ENCODE assay signal across 30 cellular contexts in genomic region chr10:63593576-63593975, GRCh38.
DNase-seq lines count a peak whose midpoint lies in the region; ATAC-seq and TF ChIP-seq lines count a peak whose summit lies in the region.
"Had no signal": no experiment of that assay in that cellular context is flagged by ENCODE, and none has a peak within 500 bp of the region (broad histone marks: within the 10 kb centered on the region; RNA-seq: fewer than 3 reads in every experiment).

No MANE protein-coding gene starts in this region.

- H2BK15ac ChIP-seq in mesenchymal stem cell (ENCODE audit: low read depth, poor library complexity, severe bottlenecking) = no peak overlapping the region

- in situ Hi-C loops in brain microvascular endothelial cell (cut with HindIII; ENCODE audit: low pct_ligation_motif_present, low sequenced_read_pairs) = no loop called here

- H3K9me3 Mint-ChIP-seq in activated CD4-positive, alpha-beta T cell treated with anti-CD3 and anti-CD28 coated beads, Interleukin-2, amount 10 ng/mL, durations not matched to agents 7 days and 5 days = no peaks in the 10 kb centered on the region
- H3K9me3 Mint-ChIP-seq: activated naive CD4-positive, alpha-beta T cell treated with anti-CD3 and anti-CD28 coated beads, Interleukin-2, amount 50 U/mL, for 24 hours; activated T-helper 2 cell treated with anti-CD3 and anti-CD28 coated beads, Interferon-gamma antibody, Interleukin-2, Interleukin-4, amounts not matched to agents 10 μg/mL and 5 μg/mL and 100 μg/mL, durations not matched to agents 14 hours and 24 hours and 36 hours; CD4-positive, CD25-positive, alpha-beta regulatory T cell; effector memory CD8-positive, alpha-beta T cell; HFFc6; naive thymus-derived CD4-positive, alpha-beta T cell; T-helper 2 cell treated with Interferon-gamma antibody and Interleukin-4, amounts not matched to agents 5 μg/mL and 100 μg/mL, for 36 hours had no signal

- no peak overlapping the region for H3K4ac ChIP-seq in mesenchymal stem cell (ENCODE audit: low read depth in 1 of 2, low read length in 2 of 2)

- POLR2A ChIA-PET in A673 (lab: Charles Lee; ENCODE audit: low non-redundant PET) = no interaction called here
- POLR2A ChIA-PET in activated CD4-positive, alpha-beta T cell treated with anti-CD3 and anti-CD28 coated beads, Interleukin-2, amount 10 ng/mL, durations not matched to agents 7 days and 5 days (lab: Charles Lee) = no interaction called here

- H3K9me3 ChIP-seq in A673 (ENCODE audit: low read depth, low read length, poor library complexity, severe bottlenecking) (no peaks in the 10 kb centered on the region), mesenchymal stem cell (ENCODE audit: control insufficient read depth, low read length) (no peaks in the 10 kb centered on the region)
- H3K9me3 ChIP-seq: gastrocnemius medialis, lower lobe of right lung, psoas muscle, upper lobe of left lung had no signal

- no peak overlapping the region for H4K8ac ChIP-seq in mesenchymal stem cell (ENCODE audit: low read length)

- BruUV-seq in A673 (replicated peaks; lab: Mats Ljungman, UMichigan) = no TSS peak

- H3K36me3 Mint-ChIP-seq in activated CD4-positive, alpha-beta T cell treated with anti-CD3 and anti-CD28 coated beads, Interleukin-2, amount 10 ng/mL, durations not matched to agents 7 days and 5 days (ENCODE audit: low read depth) = peaks cover 17% of the 10 kb centered on the region

- no peak overlapping the region for H2BK120ac ChIP-seq in mesenchymal stem cell (ENCODE audit: low read depth, low read length)

- no peak overlapping the region for H3K27ac Mint-ChIP-seq in activated CD4-positive, alpha-beta T cell treated with anti-CD3 and anti-CD28 coated beads, Interleukin-2, amount 10 ng/mL, durations not matched to agents 7 days and 5 days
- H3K27ac Mint-ChIP-seq: activated CD4-positive, alpha-beta T cell treated with anti-CD3 and anti-CD28 coated beads for 36 hours; activated naive CD4-positive, alpha-beta T cell treated with anti-CD3 and anti-CD28 coated beads, Interleukin-2, amount 50 U/mL, for 24 hours; activated T-helper 2 cell treated with anti-CD3 and anti-CD28 coated beads, Interferon-gamma antibody, Interleukin-2, Interleukin-4, amounts not matched to agents 10 μg/mL and 5 μg/mL and 100 μg/mL, durations not matched to agents 14 hours and 24 hours and 36 hours; CD4-positive, CD25-positive, alpha-beta regulatory T cell; effector memory CD8-positive, alpha-beta T cell; HFFc6; T-helper 2 cell treated with Interferon-gamma antibody and Interleukin-4, amounts not matched to agents 5 μg/mL and 100 μg/mL, for 36 hours had no signal

- no peak overlapping the region for H2AK5ac ChIP-seq in mesenchymal stem cell (ENCODE audit: low read length, severe bottlenecking)

- 94% methylated on average over 4 of the region's 4 CpGs for WGBS in mesenchymal stem cell

- no peaks in the 10 kb centered on the region for H3K27me3 Mint-ChIP-seq in activated CD4-positive, alpha-beta T cell treated with anti-CD3 and anti-CD28 coated beads, Interleukin-2, amount 10 ng/mL, durations not matched to agents 7 days and 5 days
- H3K27me3 Mint-ChIP-seq: activated CD4-positive, alpha-beta T cell treated with anti-CD3 and anti-CD28 coated beads for 36 hours; activated naive CD4-positive, alpha-beta T cell treated with anti-CD3 and anti-CD28 coated beads, Interleukin-2, amount 50 U/mL, for 24 hours; CD4-positive, CD25-positive, alpha-beta regulatory T cell; effector memory CD8-positive, alpha-beta T cell; naive thymus-derived CD4-positive, alpha-beta T cell had no signal

- H3K4me2 ChIP-seq in mesenchymal stem cell (ENCODE audit: low read length, poor library complexity, severe bottlenecking) = no peak overlapping the region

- H3K27me3 ChIP-seq in A673 (replicated peaks; ENCODE audit: insufficient read depth, low read depth, low read length, poor library complexity) (no peaks in the 10 kb centered on the region), brain microvascular endothelial cell (replicated peaks) (no peaks in the 10 kb centered on the region), mesenchymal stem cell (ENCODE audit: control insufficient read depth in 1 of 2, insufficient read depth in 1 of 2, low read length in 2 of 2) (no peaks in the 10 kb centered on the region), foreskin keratinocyte (no peaks in the 10 kb centered on the region)
- H3K27me3 ChIP-seq: gastrocnemius medialis, upper lobe of left lung had no signal

- H2AFZ ChIP-seq in mesenchymal stem cell (ENCODE audit: low read depth, low read length) = no peak overlapping the region

- no peak overlapping the region for H2BK12ac ChIP-seq in mesenchymal stem cell (ENCODE audit: low read length in 2 of 2)

- H3K14ac ChIP-seq in mesenchymal stem cell (ENCODE audit: low read length in 2 of 2) = no peak overlapping the region

- H3K27ac ChIP-seq in A673 (ENCODE audit: low read depth, low read length, poor library complexity, severe bottlenecking) = no peak overlapping the region
- H3K27ac ChIP-seq in brain microvascular endothelial cell = no peak overlapping the region
- no peak overlapping the region for H3K27ac ChIP-seq in mesenchymal stem cell (ENCODE audit: low read length, poor library complexity, severe bottlenecking)
- H3K27ac ChIP-seq in foreskin keratinocyte = no peak overlapping the region
- H3K27ac ChIP-seq: gastrocnemius medialis, lower lobe of right lung, psoas muscle, upper lobe of left lung had no signal

- H3K23ac ChIP-seq in mesenchymal stem cell (ENCODE audit: low read length in 2 of 2) = no peak overlapping the region

- H3K9ac ChIP-seq in mesenchymal stem cell (ENCODE audit: low read length) = peak overlapping the region; percentile 24

- ATAC-seq in foreskin keratinocyte = no peak
- ATAC-seq: activated CD4-positive, alpha-beta T cell treated with anti-CD3 and anti-CD28 coated beads for 36 hours; effector memory CD8-positive, alpha-beta T cell; gastrocnemius medialis; lower lobe of right lung; naive thymus-derived CD4-positive, alpha-beta T cell; Panc1 had no signal

- peak; percentile 33 for DNase-seq in A673 (ENCODE audit: low spot score)
- DNase-seq in M059J (ENCODE audit: low read depth) = peak; percentile 5
- peak; percentile 17 for DNase-seq in brain microvascular endothelial cell
- no peak for DNase-seq in mesenchymal stem cell
- DNase-seq in iPS-NIHi7 (ENCODE audit: extremely low spot score) = no peak
- no peak for DNase-seq in activated CD4-positive, alpha-beta T cell treated with anti-CD3 and anti-CD28 coated beads, Interleukin-2, amount 10 ng/mL, durations not matched to agents 7 days and 5 days
- DNase-seq in foreskin keratinocyte = no peak
- no peak for DNase-seq in amygdala (lab: John Stamatoyannopoulos, UW)
- DNase-seq: activated CD4-positive, alpha-beta T cell treated with anti-CD3 and anti-CD28 coated beads for 36 hours; activated CD8-positive, alpha-beta memory T cell treated with anti-CD3 and anti-CD28 coated beads for 24 hours; activated T-cell treated with anti-CD3 and anti-CD28 coated beads for 4 hours; CD4-positive, CD25-positive, alpha-beta regulatory T cell; effector memory CD8-positive, alpha-beta T cell; gastrocnemius medialis; HFFc6; KG1; lower lobe of right lung; MM.1S; naive thymus-derived CD4-positive, alpha-beta T cell; NCI-H1930; NCI-H69; SIG-M5; stimulated activated CD4-positive, alpha-beta T cell treated with anti-CD3 and anti-CD28 coated beads, Interleukin-15, amount 100 ng/mL, for 24 hours; stimulated activated CD4-positive, alpha-beta T cell treated with anti-CD3 and anti-CD28 coated beads, Interleukin-4, amount 100 ng/mL, for 4 hours had no signal

- H3K36me3 ChIP-seq in A673 (ENCODE audit: insufficient read depth, low read length, poor library complexity, severe bottlenecking) = no peaks in the 10 kb centered on the region
- peaks cover 21% of the 10 kb centered on the region for H3K36me3 ChIP-seq in brain microvascular endothelial cell (replicated peaks)
- H3K36me3 ChIP-seq in mesenchymal stem cell (ENCODE audit: control insufficient read depth in 1 of 2, insufficient read depth in 2 of 2, low read depth in 1 of 2, low read length in 2 of 2) = peaks cover 11 to 18% of the 10 kb centered on the region in 2 experiments
- H3K36me3 ChIP-seq: gastrocnemius medialis had no signal

- H4K91ac ChIP-seq in mesenchymal stem cell (ENCODE audit: low read length) = no peak overlapping the region

- no peak for TF ChIP-seq CTCF in A673 (conservative IDR thresholded peaks at IDR 0.05; ENCODE audit: low read depth, low read length)
- no peak for TF ChIP-seq CTCF in brain microvascular endothelial cell (IDR thresholded peaks at IDR 0.05; ENCODE audit: low read depth, low read length, missing control alignments)
- no peak for TF ChIP-seq CTCF in foreskin keratinocyte (conservative IDR thresholded peaks at IDR 0.05)

- peaks cover 20% of the 10 kb centered on the region for H3K79me1 ChIP-seq in mesenchymal stem cell (replicated peaks; ENCODE audit: low read length, poor library complexity, severe bottlenecking)

- H3K4me1 ChIP-seq in A673 (ENCODE audit: insufficient read depth, low read length, poor library complexity, severe bottlenecking) (peaks cover 5% of the 10 kb centered on the region), mesenchymal stem cell (ENCODE audit: control insufficient read depth, insufficient read depth, low read depth, low read length) (no peaks in the 10 kb centered on the region), foreskin keratinocyte (peaks cover 9% of the 10 kb centered on the region)

- intact Hi-C loops in A673 (cut with micrococcal nuclease; ENCODE audit: unreplicated experiment) = no loop called here

- H3K4me1 Mint-ChIP-seq in activated CD4-positive, alpha-beta T cell treated with anti-CD3 and anti-CD28 coated beads, Interleukin-2, amount 10 ng/mL, durations not matched to agents 7 days and 5 days = peaks cover 2% of the 10 kb centered on the region
- H3K4me1 Mint-ChIP-seq: activated naive CD4-positive, alpha-beta T cell treated with anti-CD3 and anti-CD28 coated beads, Interleukin-2, amount 50 U/mL, for 24 hours had no signal

- CTCF ChIA-PET in A673 (lab: Charles Lee) = no interaction called here
- CTCF ChIA-PET in activated CD4-positive, alpha-beta T cell treated with anti-CD3 and anti-CD28 coated beads, Interleukin-2, amount 10 ng/mL, durations not matched to agents 7 days and 5 days (lab: Charles Lee) = no interaction called here

- H3K18ac ChIP-seq in mesenchymal stem cell (ENCODE audit: low read depth in 1 of 2, low read length in 2 of 2) = no peak overlapping the region

- H3K4me3 ChIP-seq in A673 (ENCODE audit: low read depth, low read length, poor library complexity, severe bottlenecking) = no peak overlapping the region
- H3K4me3 ChIP-seq in brain microvascular endothelial cell (ENCODE audit: low read depth, low read length) = no peak overlapping the region
- H3K4me3 ChIP-seq in mesenchymal stem cell (ENCODE audit: insufficient read depth in 1 of 2, low read depth in 1 of 2, low read length in 2 of 2) = peak overlapping the region in 1 of 2 experiments; percentile 17
- H3K4me3 ChIP-seq: gastrocnemius medialis, lower lobe of right lung, psoas muscle, upper lobe of left lung had no signal

- H2BK5ac ChIP-seq in mesenchymal stem cell (ENCODE audit: low read depth, low read length, poor library complexity, severe bottlenecking) = no peak overlapping the region

- no peak overlapping the region for H3K4me3 Mint-ChIP-seq in activated CD4-positive, alpha-beta T cell treated with anti-CD3 and anti-CD28 coated beads, Interleukin-2, amount 10 ng/mL, durations not matched to agents 7 days and 5 days
- H3K4me3 Mint-ChIP-seq: activated CD4-positive, alpha-beta T cell treated with anti-CD3 and anti-CD28 coated beads for 36 hours; activated naive CD4-positive, alpha-beta T cell treated with anti-CD3 and anti-CD28 coated beads, Interleukin-2, amount 50 U/mL, for 24 hours; CD4-positive, CD25-positive, alpha-beta regulatory T cell; effector memory CD8-positive, alpha-beta T cell; HFFc6; naive thymus-derived CD4-positive, alpha-beta T cell; T-helper 2 cell treated with Interferon-gamma antibody and Interleukin-4, amounts not matched to agents 5 μg/mL and 100 μg/mL, for 36 hours had no signal

Comparison
In these comparisons a context has a peak if more than half of its experiments do, and no peak if none do; other contexts are left out.
1. DNase-seq: peak in A673 (single experiment), M059J (single experiment) and brain microvascular endothelial cell (single experiment); none in mesenchymal stem cell (single experiment), iPS-NIHi7 (single experiment), activated CD4-positive, alpha-beta T cell treated with anti-CD3 and anti-CD28 coated beads, Interleukin-2, amount 10 ng/mL, durations not matched to agents 7 days and 5 days (single experiment), foreskin keratinocyte (0 of 2) and amygdala (0 of 56).